ENCODE assay signal across 8 cellular contexts in the genomic region with DNA sequence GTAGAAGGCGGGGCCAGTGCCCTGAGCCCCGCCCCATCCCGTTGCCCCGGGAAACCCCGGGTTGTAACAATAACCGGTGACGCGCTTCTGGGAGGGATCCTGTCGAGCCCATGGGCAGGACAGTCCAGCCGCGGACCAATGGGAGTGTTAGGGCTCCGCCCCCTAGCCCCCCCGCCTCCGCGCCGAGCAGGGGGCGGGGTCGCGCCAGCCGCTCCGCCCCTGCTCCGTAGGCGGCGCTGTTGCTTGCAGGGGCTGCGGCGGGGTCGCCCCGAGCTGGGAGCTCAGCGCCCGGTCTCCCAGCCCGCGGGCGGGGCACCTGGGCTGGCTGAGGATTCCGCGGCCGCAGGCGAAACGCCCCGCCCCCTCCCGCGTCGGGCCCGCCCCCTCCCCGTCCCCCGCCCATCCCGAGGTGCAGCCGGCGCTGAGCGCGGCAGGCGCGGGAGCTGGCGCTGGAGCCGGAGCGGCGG. TPM values are rescaled to one million over a fixed set of nuclear protein-coding genes. Genes with fewer than 3 reads are reported as not detected.
DNase-seq lines count a peak whose midpoint lies in the region; ATAC-seq and TF ChIP-seq lines count a peak whose summit lies in the region.

A gene (plus strand): TSS at position 407 of the 467 bp plus-strand sequence.

- TF ChIP-seq CTCF in A673 (conservative IDR thresholded peaks at IDR 0.05; ENCODE audit: low read depth, low read length) (peak; percentile 56), activated B cell treated with CpG ODN at 0.5 μM for 24 hours (IDR thresholded peaks at IDR 0.05) (no peak)

- no peaks in the 10 kb centered on the region for H3K27me3 ChIP-seq in A673 (replicated peaks; ENCODE audit: insufficient read depth, low read depth, low read length, poor library complexity)

- POLR2A ChIA-PET in A673 (lab: Charles Lee; ENCODE audit: low non-redundant PET) (no interaction called here), activated B cell treated with CpG ODN at 0.5 μM for 24 hours (lab: Charles Lee) (no interaction called here)

- H3K9me3 ChIP-seq in A673 (ENCODE audit: low read depth, low read length, poor library complexity, severe bottlenecking) = no peaks in the 10 kb centered on the region

- no TSS peak for BruUV-seq in A673 (replicated peaks; lab: Mats Ljungman, UMichigan)

- ATAC-seq in GM18870 (IDR thresholded peaks at IDR 0.05; ENCODE audit: unreplicated experiment) (peak; percentile 78), HG03159 (IDR thresholded peaks at IDR 0.05; ENCODE audit: unreplicated experiment) (peak; percentile 81), activated B cell treated with CpG ODN at 0.5 μM for 24 hours (ENCODE audit: low read depth) (peak; percentile 89)
- ATAC-seq in central memory CD8-positive, alpha-beta T cell (replicated peaks; ENCODE audit: extremely low read depth, poor library complexity, severe bottlenecking) = peak; percentile 93

- no peaks in the 10 kb centered on the region for H3K36me3 ChIP-seq in A673 (ENCODE audit: insufficient read depth, low read length, poor library complexity, severe bottlenecking)

- peak within 1 kb of the TSS; percentile 73 for H3K27ac ChIP-seq in A673 (ENCODE audit: low read depth, low read length, poor library complexity, severe bottlenecking)

- DNase-seq in A673 (ENCODE audit: low spot score) (peak; percentile 98), NCI-H2196 treated with DMSO at 0.1 percent for 48 hours (lab: John Stamatoyannopoulos, UW; ENCODE audit: unreplicated experiment) (peak; percentile 97), activated B cell treated with CpG ODN at 0.5 μM for 24 hours (peak; percentile 90), inferior parietal cortex (ENCODE audit: extremely low spot score) (peak; percentile 96), smooth muscle cell of the brain vasculature (ENCODE audit: low read depth, low spot score) (peak; percentile 87)
- DNase-seq in central memory CD8-positive, alpha-beta T cell (ENCODE audit: low spot score in 2 of 2) = peak; percentile 84 to 88

- H3K4me3 Mint-ChIP-seq in activated B cell treated with CpG ODN at 0.5 μM for 24 hours = peak within 1 kb of the TSS; percentile 76
- peak within 1 kb of the TSS; percentile 51 for H3K4me3 Mint-ChIP-seq in central memory CD8-positive, alpha-beta T cell

- intact Hi-C loops in A673 (cut with micrococcal nuclease; ENCODE audit: unreplicated experiment) (loop anchor here (5.0 kb wide), 1 partner anchor 56 kb away; no protein-coding TSS in a partner anchor), activated B cell treated with CpG ODN at 0.5 μM for 24 hours (cut with micrococcal nuclease) (loop anchor here (1.0 to 10.0 kb wide), 5 partner anchors 22 to 1574 kb away; no protein-coding TSS in a partner anchor)

- H3K36me3 Mint-ChIP-seq in activated B cell treated with CpG ODN at 0.5 μM for 24 hours (ENCODE audit: low read depth) = no peaks in the 10 kb centered on the region
- H3K36me3 Mint-ChIP-seq in central memory CD8-positive, alpha-beta T cell (ENCODE audit: insufficient read depth) = peaks cover 3% of the 10 kb centered on the region

- H3K9me3 Mint-ChIP-seq in activated B cell treated with CpG ODN at 0.5 μM for 24 hours = no peaks in the 10 kb centered on the region
- no peaks in the 10 kb centered on the region for H3K9me3 Mint-ChIP-seq in central memory CD8-positive, alpha-beta T cell

- H3K4me1 Mint-ChIP-seq in activated B cell treated with CpG ODN at 0.5 μM for 24 hours = peaks cover 26% of the 10 kb centered on the region
- no peaks in the 10 kb centered on the region for H3K4me1 Mint-ChIP-seq in central memory CD8-positive, alpha-beta T cell

- peak within 1 kb of the TSS; percentile 77 for H3K4me3 ChIP-seq in A673 (ENCODE audit: low read depth, low read length, poor library complexity, severe bottlenecking)

- H3K27ac Mint-ChIP-seq in activated B cell treated with CpG ODN at 0.5 μM for 24 hours = peak within 1 kb of the TSS; percentile 28
- peak within 1 kb of the TSS; percentile 47 for H3K27ac Mint-ChIP-seq in central memory CD8-positive, alpha-beta T cell (ENCODE audit: low read depth)

- CTCF ChIA-PET in A673 (lab: Charles Lee) (interaction anchor here (0.6 to 0.7 kb wide), 2 partner anchors 18 to 19 kb away, joined by 6 read pairs; no protein-coding TSS in a partner anchor), activated B cell treated with CpG ODN at 0.5 μM for 24 hours (lab: Charles Lee) (no interaction called here)

- peaks cover 36% of the 10 kb centered on the region for H3K4me1 ChIP-seq in A673 (ENCODE audit: insufficient read depth, low read length, poor library complexity, severe bottlenecking)

- peaks cover 32% of the 10 kb centered on the region for H3K27me3 Mint-ChIP-seq in activated B cell treated with CpG ODN at 0.5 μM for 24 hours
- peaks cover 17% of the 10 kb centered on the region for H3K27me3 Mint-ChIP-seq in central memory CD8-positive, alpha-beta T cell

RNA-seq across cellular contexts. Expression of the gene that starts here (rescaled TPM):
- total RNA-seq in A673 (2021) (6.1 and 7.6 TPM in 2 replicates), activated B cell treated with CpG ODN at 0.5 μM for 24 hours (0.12 and 0.55 TPM in 2 replicates)

Comparison
In these comparisons a context has a peak if more than half of its experiments do, and no peak if none do; other contexts are left out.
1. Peak in every context shown above with its lines: DNase-seq, ATAC-seq, H3K4me3 ChIP-seq and H3K27ac ChIP-seq.
2. Peak in DNase-seq and ATAC-seq in activated B cell treated with CpG ODN at 0.5 μM for 24 hours; RNA of the gene not detected or under 1 TPM.